In genomic region chr20:6709865-6710595, GRCh38 we compare ENCODE assay signal across 1 cellular context.
A peak's percentile ranks its signal among the peaks of the same experiment; 100 is the strongest.
TF ChIP-seq lines count a peak whose summit lies in the region.

No MANE protein-coding gene starts in this region.

TF ChIP-seq in HepG2, 621 proteins besides CTCF, POLR2A, EP300 and RAD21:
- TF ChIP-seq ZBTB21 (CRISPR knock-in tag; IDR thresholded peaks at IDR 0.05), result peak; percentile 55; the same call in 1 of the 2 replicates
- TF ChIP-seq GPBP1L1 (CRISPR knock-in tag; IDR thresholded peaks at IDR 0.05), result no peak
- peak; percentile 64 for TF ChIP-seq TEAD3 (CRISPR knock-in tag; optimal IDR thresholded peaks at IDR 0.05; ENCODE audit: borderline replicate concordance)
- TF ChIP-seq REXO4 (CRISPR knock-in tag; IDR thresholded peaks at IDR 0.05; ENCODE audit: borderline replicate concordance), result no peak
- TF ChIP-seq FOXP1 (IDR thresholded peaks at IDR 0.05), result no peak
- TF ChIP-seq FOXP1 (CRISPR knock-in tag; IDR thresholded peaks at IDR 0.05), result no peak
- TF ChIP-seq JDP2 (CRISPR knock-in tag; IDR thresholded peaks at IDR 0.05; ENCODE audit: borderline replicate concordance), result no peak
